8 cellular contexts compared by ENCODE assay signal in the genomic region with DNA sequence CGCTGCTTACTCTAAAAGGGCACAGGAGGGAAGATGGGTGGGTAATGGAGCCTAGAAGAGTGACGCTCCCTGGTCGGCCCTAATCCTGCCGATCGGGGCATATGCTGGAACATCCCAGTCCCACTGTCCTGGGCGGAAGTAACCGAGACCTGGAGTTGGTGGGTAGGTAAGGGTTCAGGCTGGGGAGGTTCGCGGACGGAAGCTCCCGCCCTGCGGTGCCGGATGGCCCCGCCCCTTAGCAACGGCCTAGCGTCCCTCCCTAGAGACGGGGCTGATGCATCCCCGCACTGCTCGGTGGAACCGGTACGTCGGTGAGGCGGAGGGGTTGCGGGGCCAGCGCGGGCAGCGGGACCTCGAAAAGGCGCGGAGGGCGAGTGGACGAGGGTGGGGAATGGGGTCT. TPM values are rescaled to one million over a fixed set of nuclear protein-coding genes. Genes with fewer than 3 reads are reported as not detected.
DNase-seq lines count a peak whose midpoint lies in the region; ATAC-seq, FAIRE-seq and TF ChIP-seq lines count a peak whose summit lies in the region.

No MANE protein-coding gene starts in this region.

- POLR2A ChIA-PET in SK-N-SH (lab: Yijun Ruan, JAX) = interaction anchor here (1.0 to 1.2 kb wide), 3 partner anchors 10 to 22 kb away, joined by 3 to 6 read pairs (median 4); no protein-coding TSS in a partner anchor

- TF ChIP-seq CTCF in SK-N-SH (IDR thresholded peaks at IDR 0.05) (no peak), adrenal gland (IDR thresholded peaks at IDR 0.05) (no peak)

- CTCF ChIA-PET in SK-N-SH (lab: Yijun Ruan, JAX) = interaction anchor here (0.9 to 4.2 kb wide), 5 partner anchors 10 to 80 kb away, joined by 3 to 20 read pairs (median 3); no protein-coding TSS in a partner anchor

- intact Hi-C loops in adrenal gland (cut with DNase I) = no loop called here

- H3K4me2 ChIP-seq in SK-N-SH = no peak overlapping the region

- no peak for ATAC-seq in HG02798 (IDR thresholded peaks at IDR 0.05; ENCODE audit: poor library complexity, unreplicated experiment)

- H3K9ac ChIP-seq in SK-N-SH = no peak overlapping the region

- H3K79me2 ChIP-seq in SK-N-SH (ENCODE audit: insufficient read depth) = no peaks in the 10 kb centered on the region

- no peaks in the 10 kb centered on the region for H3F3A ChIP-seq in SK-N-SH (replicated peaks; ENCODE audit: insufficient read depth)

- no peaks in the 10 kb centered on the region for H3K27me3 ChIP-seq in SK-N-SH (ENCODE audit: insufficient read depth)
- no peaks in the 10 kb centered on the region for H3K27me3 ChIP-seq in adrenal gland

- peaks cover 17 to 56% of the 10 kb centered on the region in 2 experiments for H3K4me1 ChIP-seq in SK-N-SH (ENCODE audit: control insufficient read depth in 1 of 2, insufficient read depth in 2 of 2, low read depth in 1 of 2, low read length in 1 of 2)
- H3K4me1 ChIP-seq in adrenal gland (replicated peaks in 1 of 2) = peaks cover 0 to 15% of the 10 kb centered on the region in 2 donors

- H2AFZ ChIP-seq in SK-N-SH (ENCODE audit: low read depth) = no peak overlapping the region

- H3K9me3 ChIP-seq in SK-N-SH (no peaks in the 10 kb centered on the region), adrenal gland (replicated peaks in 1 of 3) (no peaks in the 10 kb centered on the region)

- DNase-seq in GM12891 (ENCODE audit: insufficient read length, low spot score) = peak; percentile 88
- DNase-seq in SK-N-SH = peak; percentile 91
- peak in 4 of 7 donors; percentile 28 to 67 (median 42) for DNase-seq in adrenal gland
- peak; percentile 79 for DNase-seq in stimulated activated CD4-positive, alpha-beta T cell treated with anti-CD3 and anti-CD28 coated beads, Interleukin-15, amount 100 ng/mL, for 24 hours
- DNase-seq in putamen (ENCODE audit: low spot score) = no peak
- no peak for DNase-seq in occipital lobe (lab: John Stamatoyannopoulos, UW)

- no peaks in the 10 kb centered on the region for H4K20me1 ChIP-seq in SK-N-SH (ENCODE audit: insufficient read depth)

- H3K36me3 ChIP-seq in SK-N-SH (replicated peaks in 1 of 2; ENCODE audit: control insufficient read depth in 1 of 2, insufficient read depth in 2 of 2, low read length in 1 of 2) (no peaks in the 10 kb centered on the region), adrenal gland (replicated peaks in 1 of 2) (no peaks in the 10 kb centered on the region)

- TF ChIP-seq POLR2A in GM12891 (IDR thresholded peaks at IDR 0.05; ENCODE audit: low read depth, low read length) (no peak), adrenal gland (IDR thresholded peaks at IDR 0.05) (no peak)

- H3K4me3 ChIP-seq in SK-N-SH (ENCODE audit: low read depth in 2 of 2, low read length in 1 of 2) = peak overlapping the region in 1 of 2 experiments; percentile 12; a peak in 1 of 4 replicates
- H3K4me3 ChIP-seq in adrenal gland = peak overlapping the region in 1 of 4 donors; percentile 11
- H3K4me3 ChIP-seq in iPS-11a (ENCODE audit: low read depth, low read length) = peak overlapping the region; percentile 41

- H3K27ac ChIP-seq in SK-N-SH (ENCODE audit: low read depth in 2 of 2, low read length in 1 of 2) (peak overlapping the region in 1 of 2 experiments; percentile 62; a peak in 2 of 4 replicates), adrenal gland (no peak overlapping the region)

- FAIRE-seq in GM12891 (lab: Jason Lieb, UNC) = peak; percentile 97

- WGBS in SK-N-SH (ENCODE audit: low lambda C conversion rate) = 61% methylated on average over 32 of the region's 32 CpGs
- WGBS in adrenal gland, 4 donors = 16 to 50% (median 27%) methylated on average over 16 to 32 of the region's 32 CpGs

- TF ChIP-seq RAD21 in SK-N-SH (IDR thresholded peaks at IDR 0.05; ENCODE audit: low read length) = no peak

- no peaks in the 10 kb centered on the region for H3K9me2 ChIP-seq in SK-N-SH

- no peak for TF ChIP-seq EP300 in SK-N-SH (IDR thresholded peaks at IDR 0.05; ENCODE audit: borderline replicate concordance in 1 of 2, low read depth in 1 of 2, low read length in 1 of 2)

TF ChIP-seq in GM12891, 5 proteins besides CTCF, POLR2A, EP300 and RAD21:
- no peak for TF ChIP-seq POU2F2 (IDR thresholded peaks at IDR 0.05; ENCODE audit: low read depth, low read length)
- TF ChIP-seq TAF1 (IDR thresholded peaks at IDR 0.05; ENCODE audit: low read depth, low read length) = no peak
- TF ChIP-seq POLR2AphosphoS5 (IDR thresholded peaks at IDR 0.05; ENCODE audit: low read depth, low read length) = no peak
- no peak for TF ChIP-seq PAX5 (IDR thresholded peaks at IDR 0.05; ENCODE audit: insufficient read depth, low read length, severe bottlenecking)
- no peak for TF ChIP-seq SPI1 (IDR thresholded peaks at IDR 0.05; ENCODE audit: low read depth, low read length)

TF ChIP-seq in SK-N-SH, 30 proteins besides CTCF, POLR2A, EP300 and RAD21:
- TF ChIP-seq MXI1 (IDR thresholded peaks at IDR 0.05; ENCODE audit: low read depth, low read length) (no peak), CHD2 (IDR thresholded peaks at IDR 0.05; ENCODE audit: low read length, partially characterized antibody) (no peak), JUND (IDR thresholded peaks at IDR 0.05) (no peak), SMC3 (IDR thresholded peaks at IDR 0.05; ENCODE audit: low read depth, low read length) (no peak), RXRA (IDR thresholded peaks at IDR 0.05; ENCODE audit: borderline replicate concordance, low read depth) (no peak), ELF1 (IDR thresholded peaks at IDR 0.05) (no peak), EZH2phosphoT487 (IDR thresholded peaks at IDR 0.05; ENCODE audit: borderline replicate concordance, low read depth) (no peak), FOSL2 (IDR thresholded peaks at IDR 0.05; ENCODE audit: borderline replicate concordance, low read depth) (no peak), TCF12 (IDR thresholded peaks at IDR 0.05) (no peak), GABPA (IDR thresholded peaks at IDR 0.05; ENCODE audit: low read depth) (peak; percentile 42; the same call in 1 of the 2 replicates), RCOR1 (IDR thresholded peaks at IDR 0.05; ENCODE audit: low read length) (0 out of 2 replicates have a peak, but pooled peaks have one; percentile 4), POLR2AphosphoS5 (IDR thresholded peaks at IDR 0.05; ENCODE audit: low read depth, low read length) (0 out of 2 replicates have a peak, but pooled peaks have one; percentile 18)
- TF ChIP-seq, protein P1, sequence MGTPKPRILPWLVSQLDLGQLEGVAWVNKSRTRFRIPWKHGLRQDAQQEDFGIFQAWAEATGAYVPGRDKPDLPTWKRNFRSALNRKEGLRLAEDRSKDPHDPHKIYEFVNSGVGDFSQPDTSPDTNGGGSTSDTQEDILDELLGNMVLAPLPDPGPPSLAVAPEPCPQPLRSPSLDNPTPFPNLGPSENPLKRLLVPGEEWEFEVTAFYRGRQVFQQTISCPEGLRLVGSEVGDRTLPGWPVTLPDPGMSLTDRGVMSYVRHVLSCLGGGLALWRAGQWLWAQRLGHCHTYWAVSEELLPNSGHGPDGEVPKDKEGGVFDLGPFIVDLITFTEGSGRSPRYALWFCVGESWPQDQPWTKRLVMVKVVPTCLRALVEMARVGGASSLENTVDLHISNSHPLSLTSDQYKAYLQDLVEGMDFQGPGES (IDR thresholded peaks at IDR 0.05; ENCODE audit: low read depth, low read length) = no peak
- TF ChIP-seq, protein P2, sequence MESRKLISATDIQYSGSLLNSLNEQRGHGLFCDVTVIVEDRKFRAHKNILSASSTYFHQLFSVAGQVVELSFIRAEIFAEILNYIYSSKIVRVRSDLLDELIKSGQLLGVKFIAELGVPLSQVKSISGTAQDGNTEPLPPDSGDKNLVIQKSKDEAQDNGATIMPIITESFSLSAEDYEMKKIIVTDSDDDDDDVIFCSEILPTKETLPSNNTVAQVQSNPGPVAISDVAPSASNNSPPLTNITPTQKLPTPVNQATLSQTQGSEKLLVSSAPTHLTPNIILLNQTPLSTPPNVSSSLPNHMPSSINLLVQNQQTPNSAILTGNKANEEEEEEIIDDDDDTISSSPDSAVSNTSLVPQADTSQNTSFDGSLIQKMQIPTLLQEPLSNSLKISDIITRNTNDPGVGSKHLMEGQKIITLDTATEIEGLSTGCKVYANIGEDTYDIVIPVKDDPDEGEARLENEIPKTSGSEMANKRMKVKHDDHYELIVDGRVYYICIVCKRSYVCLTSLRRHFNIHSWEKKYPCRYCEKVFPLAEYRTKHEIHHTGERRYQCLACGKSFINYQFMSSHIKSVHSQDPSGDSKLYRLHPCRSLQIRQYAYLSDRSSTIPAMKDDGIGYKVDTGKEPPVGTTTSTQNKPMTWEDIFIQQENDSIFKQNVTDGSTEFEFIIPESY (IDR thresholded peaks at IDR 0.05; ENCODE audit: borderline replicate concordance, low read depth) = no peak
- TF ChIP-seq, protein P3, sequence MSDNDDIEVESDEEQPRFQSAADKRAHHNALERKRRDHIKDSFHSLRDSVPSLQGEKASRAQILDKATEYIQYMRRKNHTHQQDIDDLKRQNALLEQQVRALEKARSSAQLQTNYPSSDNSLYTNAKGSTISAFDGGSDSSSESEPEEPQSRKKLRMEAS (IDR thresholded peaks at IDR 0.05; ENCODE audit: low read depth) = no peak
TF ChIP-seq in SK-N-SH: peak in this region for 3.

RNA-seq across cellular contexts. Expression of a gene that starts 1.5 kb away (rescaled TPM):
- polyA plus RNA-seq in GM12891 (2012; ENCODE audit: low read depth, missing spikeins) = 3.9 TPM
- 5.1 and 6.7 TPM in 2 replicates for polyA plus RNA-seq in SK-N-SH (2012; rRNA removed)
- polyA plus RNA-seq in SK-N-SH (2012; cell fraction: cytosol; rRNA removed) = 1.2 and 1.4 TPM in 2 replicates
- 34.4 and 46.8 TPM in 2 replicates for polyA plus RNA-seq in SK-N-SH (2012; cell fraction: nucleus; rRNA removed)
- total RNA-seq in adrenal gland = 10 to 100 TPM in 4 of 8 donors, 1 to 10 TPM in 4; 4.3 to 14.0 (median 9.0) TPM
- 10 to 100 TPM in 2 of 3 donors, 1 to 10 TPM in 1; 2.1 to 24.4 (median 16.6) TPM for polyA plus RNA-seq in adrenal gland
- total RNA-seq in occipital lobe = 1.6 TPM

RNA-seq across cellular contexts. Expression of a gene that starts 30.0 kb away (rescaled TPM):
- polyA plus RNA-seq in GM12891 (2012; ENCODE audit: low read depth, missing spikeins) = 11.0 TPM
- polyA plus RNA-seq in SK-N-SH (2012; rRNA removed) (16.8 and 18.8 TPM in 2 replicates), adrenal gland (10 to 100 TPM in 2 of 3 donors, 1 to 10 TPM in 1; 4.9 to 31.7 (median 18.0) TPM)
- polyA plus RNA-seq in SK-N-SH (2012; cell fraction: cytosol; rRNA removed) = 4.5 and 7.4 TPM in 2 replicates
- polyA plus RNA-seq in SK-N-SH (2012; cell fraction: nucleus; rRNA removed) = 76.2 and 100 TPM in 2 replicates
- total RNA-seq in adrenal gland (10 to 100 TPM in 6 of 8 donors, 1 to 10 TPM in 2; 8.2 to 17.9 (median 13.7) TPM), occipital lobe (3.6 TPM)

RNA-seq across cellular contexts. Expression of a gene that starts 39.2 kb away (rescaled TPM):
- 26.5 TPM for polyA plus RNA-seq in GM12891 (2012; ENCODE audit: low read depth, missing spikeins)
- polyA plus RNA-seq in SK-N-SH (2012; rRNA removed) (41.2 and 57.8 TPM in 2 replicates), adrenal gland (10 to 100 TPM; 23.8 to 74.2 (median 24.6) TPM)
- 55.6 and 67.2 TPM in 2 replicates for polyA plus RNA-seq in SK-N-SH (2012; cell fraction: cytosol; rRNA removed)
- polyA plus RNA-seq in SK-N-SH (2012; cell fraction: nucleus; rRNA removed) = 11.1 and 24.5 TPM in 2 replicates
- total RNA-seq in adrenal gland (10 to 100 TPM; 44.6 to 84.0 (median 59.9) TPM), occipital lobe (158 TPM)

Comparison
In these comparisons a context has a peak if more than half of its experiments do, and no peak if none do; other contexts are left out.
1. DNase-seq: peak in GM12891 (single experiment), SK-N-SH (single experiment), adrenal gland (4 of 7) and stimulated activated CD4-positive, alpha-beta T cell treated with anti-CD3 and anti-CD28 coated beads, Interleukin-15, amount 100 ng/mL, for 24 hours (single experiment); none in putamen (single experiment) and occipital lobe (single experiment).